Comparison of ENCODE assay signal across 1 cellular context in the genomic region with DNA sequence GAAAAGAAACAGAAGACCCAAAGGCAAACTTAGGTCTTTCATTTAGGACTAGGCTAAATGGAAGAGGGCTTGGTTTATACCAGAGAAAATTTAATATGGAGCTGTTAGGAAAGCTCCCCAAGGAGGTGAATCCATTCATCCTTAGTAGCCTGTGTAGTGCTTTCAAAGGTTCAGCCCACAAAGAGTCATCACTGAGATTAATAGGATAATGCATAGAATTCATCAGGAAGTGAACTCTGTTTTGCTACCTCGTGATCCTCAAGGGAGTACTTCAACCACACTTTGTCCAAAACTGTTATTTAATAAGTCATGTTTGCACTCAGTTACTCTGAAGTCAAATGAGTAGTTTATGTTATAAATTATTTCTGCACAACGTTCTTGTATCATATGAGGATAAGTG.
TF ChIP-seq lines count a peak whose summit lies in the region.

No MANE protein-coding gene starts in this region.

TF ChIP-seq in HCT116, 20 proteins besides CTCF, POLR2A, EP300 and RAD21 (continued from another document):
- TF ChIP-seq, protein P1, sequence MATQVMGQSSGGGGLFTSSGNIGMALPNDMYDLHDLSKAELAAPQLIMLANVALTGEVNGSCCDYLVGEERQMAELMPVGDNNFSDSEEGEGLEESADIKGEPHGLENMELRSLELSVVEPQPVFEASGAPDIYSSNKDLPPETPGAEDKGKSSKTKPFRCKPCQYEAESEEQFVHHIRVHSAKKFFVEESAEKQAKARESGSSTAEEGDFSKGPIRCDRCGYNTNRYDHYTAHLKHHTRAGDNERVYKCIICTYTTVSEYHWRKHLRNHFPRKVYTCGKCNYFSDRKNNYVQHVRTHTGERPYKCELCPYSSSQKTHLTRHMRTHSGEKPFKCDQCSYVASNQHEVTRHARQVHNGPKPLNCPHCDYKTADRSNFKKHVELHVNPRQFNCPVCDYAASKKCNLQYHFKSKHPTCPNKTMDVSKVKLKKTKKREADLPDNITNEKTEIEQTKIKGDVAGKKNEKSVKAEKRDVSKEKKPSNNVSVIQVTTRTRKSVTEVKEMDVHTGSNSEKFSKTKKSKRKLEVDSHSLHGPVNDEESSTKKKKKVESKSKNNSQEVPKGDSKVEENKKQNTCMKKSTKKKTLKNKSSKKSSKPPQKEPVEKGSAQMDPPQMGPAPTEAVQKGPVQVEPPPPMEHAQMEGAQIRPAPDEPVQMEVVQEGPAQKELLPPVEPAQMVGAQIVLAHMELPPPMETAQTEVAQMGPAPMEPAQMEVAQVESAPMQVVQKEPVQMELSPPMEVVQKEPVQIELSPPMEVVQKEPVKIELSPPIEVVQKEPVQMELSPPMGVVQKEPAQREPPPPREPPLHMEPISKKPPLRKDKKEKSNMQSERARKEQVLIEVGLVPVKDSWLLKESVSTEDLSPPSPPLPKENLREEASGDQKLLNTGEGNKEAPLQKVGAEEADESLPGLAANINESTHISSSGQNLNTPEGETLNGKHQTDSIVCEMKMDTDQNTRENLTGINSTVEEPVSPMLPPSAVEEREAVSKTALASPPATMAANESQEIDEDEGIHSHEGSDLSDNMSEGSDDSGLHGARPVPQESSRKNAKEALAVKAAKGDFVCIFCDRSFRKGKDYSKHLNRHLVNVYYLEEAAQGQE (IDR thresholded peaks at IDR 0.05; ENCODE audit: low read depth): no peak
- no peak for TF ChIP-seq SP1 (IDR thresholded peaks at IDR 0.05; ENCODE audit: low read depth)
- no peak for TF ChIP-seq ZNF274 (IDR thresholded peaks at IDR 0.05; ENCODE audit: low read depth, low read length)
- no peak for TF ChIP-seq ZBTB33 (IDR thresholded peaks at IDR 0.05; ENCODE audit: extremely low read depth, insufficient replicate concordance, low read length)
- TF ChIP-seq TCF7L2 (IDR thresholded peaks at IDR 0.05; ENCODE audit: borderline replicate concordance, extremely low read depth, insufficient read depth, insufficient read length): no peak
